17 cellular contexts compared by ENCODE assay signal in the genomic region with DNA sequence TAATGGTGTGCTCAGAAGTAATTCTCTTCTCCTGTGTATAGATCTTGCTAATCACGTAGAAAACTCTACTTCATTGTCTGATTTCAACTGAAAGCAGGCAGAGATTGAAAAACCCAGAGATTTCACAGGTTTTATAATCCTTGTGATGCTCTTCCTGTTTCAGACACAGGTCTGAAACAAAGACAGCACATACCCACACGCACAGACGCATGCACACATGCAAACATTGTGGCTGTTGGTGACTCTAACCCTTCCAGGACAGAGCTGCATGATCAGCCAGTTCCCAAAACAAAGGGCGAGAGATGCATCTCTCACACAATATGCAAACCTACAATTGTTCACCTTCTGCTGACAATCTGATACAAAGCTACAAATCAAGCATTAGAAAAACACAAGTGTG. TPM values are rescaled to one million over a fixed set of nuclear protein-coding genes. Genes with fewer than 3 reads are reported as not detected.
A peak's percentile ranks its signal among the peaks of the same experiment; 100 is the strongest.
DNase-seq lines count a peak whose midpoint lies in the region; ATAC-seq, FAIRE-seq and TF ChIP-seq lines count a peak whose summit lies in the region.
"Had no signal": no experiment of that assay in that cellular context is flagged by ENCODE, and none has a peak within 500 bp of the region (broad histone marks: within the 10 kb centered on the region; RNA-seq: fewer than 3 reads in every experiment).

No MANE protein-coding gene starts in this region.

- no peaks in the 10 kb centered on the region for H3F3A ChIP-seq in PC-9 (ENCODE audit: insufficient read depth, low read depth)

- ATAC-seq in GM19395 (IDR thresholded peaks at IDR 0.05; ENCODE audit: unreplicated experiment) (peak; percentile 95), HG02678 (IDR thresholded peaks at IDR 0.05; ENCODE audit: unreplicated experiment) (peak; percentile 84), HG03432 (IDR thresholded peaks at IDR 0.05; ENCODE audit: unreplicated experiment) (peak; percentile 98), right lobe of liver (no peak)
- ATAC-seq: natural killer cell had no signal

- H3K79me2 ChIP-seq in PC-9 (ENCODE audit: low read depth) = no peaks in the 10 kb centered on the region

- no peak overlapping the region for H3K4me2 ChIP-seq in PC-9

- H3K9me2 ChIP-seq in PC-9 (ENCODE audit: insufficient read depth) = no peaks in the 10 kb centered on the region

- H2AFZ ChIP-seq in PC-9 = no peak overlapping the region

- no peak overlapping the region for H3K4me3 ChIP-seq in PC-9
- H3K4me3 ChIP-seq in right lobe of liver = no peak overlapping the region
- H3K4me3 ChIP-seq: colonic mucosa, SK-N-MC had no signal

- FAIRE-seq in GM12892 (lab: Jason Lieb, UNC) = peak; percentile 74
- FAIRE-seq: small intestine had no signal

- H3K27me3 ChIP-seq in PC-9 (ENCODE audit: insufficient read depth, low read depth) (no peaks in the 10 kb centered on the region), right lobe of liver (no peaks in the 10 kb centered on the region)
- H3K27me3 ChIP-seq: colonic mucosa had no signal

- WGBS in right lobe of liver (ENCODE audit: insufficient coverage, low coverage, low lambda C conversion rate, missing lambda C conversion rate) = 49% methylated on average over 4 of the region's 4 CpGs

- no TSS peak for BruUV-seq in PC-9 (replicated peaks; lab: Mats Ljungman, UMichigan)

- DNase-seq in GM12892 (ENCODE audit: insufficient read length) (no peak), PC-9 (no peak), T1000 (lab: John Stamatoyannopoulos, UW) (no peak), cardiac septum (ENCODE audit: low spot score) (no peak), right lobe of liver (no peak)
- DNase-seq: activated naive CD4-positive, alpha-beta T cell treated with anti-CD3 and anti-CD28 coated beads, Interleukin-2, amount 10 ng/mL, durations not matched to agents 7 days and 5 days; colonic mucosa; DMS79 treated with DMSO at 0.1 percent for 48 hours; H9; kidney glomerular epithelial cell; natural killer cell; NCI-H2227 treated with DMSO at 0.1 percent for 48 hours; small intestine had no signal

- H3K9me3 ChIP-seq in PC-9 (ENCODE audit: insufficient read depth, low read depth) (no peaks in the 10 kb centered on the region), right lobe of liver (no peaks in the 10 kb centered on the region)
- H3K9me3 ChIP-seq: colonic mucosa had no signal

- H3K4me1 ChIP-seq in PC-9 (replicated peaks; ENCODE audit: insufficient read depth) (no peaks in the 10 kb centered on the region), right lobe of liver (no peaks in the 10 kb centered on the region)
- H3K4me1 ChIP-seq: colonic mucosa had no signal

- no peaks in the 10 kb centered on the region for H4K20me1 ChIP-seq in PC-9 (ENCODE audit: insufficient read depth)

- TF ChIP-seq POLR2A in GM12892 (IDR thresholded peaks at IDR 0.05; ENCODE audit: low read depth, low read length) (no peak), right lobe of liver (IDR thresholded peaks at IDR 0.05) (no peak)

- no peak for TF ChIP-seq CTCF in PC-9 (conservative IDR thresholded peaks at IDR 0.05)
- TF ChIP-seq CTCF in right lobe of liver (IDR thresholded peaks at IDR 0.05) = no peak

- H3K27ac ChIP-seq in PC-9 = no peak overlapping the region
- no peak overlapping the region for H3K27ac ChIP-seq in right lobe of liver
- H3K27ac ChIP-seq: colonic mucosa, SK-N-MC had no signal

- H3K36me3 ChIP-seq in PC-9 (ENCODE audit: low read depth) (no peaks in the 10 kb centered on the region), right lobe of liver (no peaks in the 10 kb centered on the region)
- H3K36me3 ChIP-seq: colonic mucosa had no signal

- POLR2A ChIA-PET in PC-9 (lab: Charles Lee; ENCODE audit: unreplicated experiment) = no interaction called here

- intact Hi-C loops in PC-9 (cut with micrococcal nuclease; ENCODE audit: unreplicated experiment) = no loop called here
- intact Hi-C loops in cardiac septum (cut with DNase I) = no loop called here
- intact Hi-C loops in right lobe of liver (cut with DNase I) = no loop called here

- CTCF ChIA-PET in PC-9 (lab: Charles Lee) = no interaction called here

RNA-seq across cellular contexts. Expression of a gene that starts 11.1 kb away (rescaled TPM):
- 1.9 TPM for polyA plus RNA-seq in GM12892 (2012; ENCODE audit: missing spikeins)
- total RNA-seq in PC-9 (2021) (not detected in 2 replicates), cardiac septum (1.6 TPM), right lobe of liver (1 to 10 TPM in 5 of 6 experiments, under 1 TPM in 1; 0.95 to 5.4 (median 2.4) TPM)
- total RNA-seq: H9 had no signal

Comparison
In these comparisons a context has a peak if more than half of its experiments do, and no peak if none do; other contexts are left out.
1. ATAC-seq: peak in GM19395 (single experiment), HG02678 (single experiment) and HG03432 (single experiment); none in right lobe of liver (0 of 4).